Comparison of ENCODE assay signal across 8 cellular contexts in genomic region chr14:35333797-35334743, GRCh38. TPM values are rescaled to one million over a fixed set of nuclear protein-coding genes. Genes with fewer than 3 reads are reported as not detected.
DNase-seq lines count a peak whose midpoint lies in the region; ATAC-seq and TF ChIP-seq lines count a peak whose summit lies in the region.

No MANE protein-coding gene starts in this region.

- H3K36me3 ChIP-seq in naive thymus-derived CD4-positive, alpha-beta T cell (ENCODE audit: control insufficient read depth in 2 of 3, insufficient read depth in 3 of 3, low read length in 3 of 3): no peaks in the 10 kb centered on the region
- no peaks in the 10 kb centered on the region for H3K36me3 ChIP-seq in tibial artery
- no peaks in the 10 kb centered on the region for H3K36me3 ChIP-seq in ascending aorta

- H3K27ac ChIP-seq in naive thymus-derived CD4-positive, alpha-beta T cell (ENCODE audit: low read depth, low read length): peak overlapping the region; percentile 53
- H3K27ac ChIP-seq in tibial artery (peak overlapping the region; percentile 83 to 98), ascending aorta (no peak overlapping the region)

- intact Hi-C loops in naive thymus-derived CD4-positive, alpha-beta T cell (cut with micrococcal nuclease): loop anchor here (1.0 to 2.0 kb wide), 3 partner anchors 41 to 70 kb away; partner anchors contain the start of genes NFKBIA (in 2 of the 2) and PSMA6 (in 2 of the 2)
- intact Hi-C loops in tibial artery (cut with DNase I; ENCODE audit: low total_unique reads): loop anchor here (10.0 kb wide), 1 partner anchor 289 kb away; the partner anchor contains the start of gene FAM177A1
- intact Hi-C loops in ascending aorta (cut with DNase I): no loop called here

- peaks cover 17 to 21% of the 10 kb centered on the region in 2 donors for H3K4me1 ChIP-seq in naive thymus-derived CD4-positive, alpha-beta T cell (ENCODE audit: control insufficient read depth in 2 of 2, insufficient read depth in 2 of 2, low read length in 2 of 2)
- H3K4me1 ChIP-seq in tibial artery (peaks cover 5 to 66% (median 32%) of the 10 kb centered on the region in 4 donors), ascending aorta (peaks cover 0 to 11% of the 10 kb centered on the region in 2 donors)

- POLR2A ChIA-PET in activated CD4-positive, alpha-beta T cell treated with anti-CD3 and anti-CD28 coated beads, Interleukin-2, amount 10 ng/mL, durations not matched to agents 7 days and 5 days (lab: Charles Lee): interaction anchor here (0.8 kb wide), 1 partner anchor 68 kb away, joined by 6 read pairs; no protein-coding TSS in a partner anchor
- POLR2A ChIA-PET in naive thymus-derived CD4-positive, alpha-beta T cell (lab: Charles Lee): interaction anchor here (1.3 to 2.0 kb wide), 4 partner anchors 12 to 69 kb away, joined by 4 to 17 read pairs (median 8); partner anchors contain the start of genes NFKBIA and PSMA6

- no peaks in the 10 kb centered on the region for H3K27me3 ChIP-seq in naive thymus-derived CD4-positive, alpha-beta T cell (ENCODE audit: control insufficient read depth in 2 of 2, insufficient read depth in 2 of 2, low read length in 2 of 2)
- H3K27me3 ChIP-seq in tibial artery: no peaks in the 10 kb centered on the region
- H3K27me3 ChIP-seq in ascending aorta: no peaks in the 10 kb centered on the region

- CTCF ChIA-PET in activated CD4-positive, alpha-beta T cell treated with anti-CD3 and anti-CD28 coated beads, Interleukin-2, amount 10 ng/mL, durations not matched to agents 7 days and 5 days (lab: Charles Lee): interaction anchor here (1.0 to 1.5 kb wide), 7 partner anchors 11 to 116 kb away, joined by 3 to 4 read pairs (median 3); no protein-coding TSS in a partner anchor
- CTCF ChIA-PET in naive thymus-derived CD4-positive, alpha-beta T cell (lab: Charles Lee): interaction anchor here (0.7 to 1.2 kb wide), 4 partner anchors 33 to 71 kb away, joined by 3 to 4 read pairs (median 4); partner anchors contain the start of genes NFKBIA and PSMA6

- ATAC-seq in naive thymus-derived CD4-positive, alpha-beta T cell: peak; percentile 62
- no peak for ATAC-seq in HG03457 (IDR thresholded peaks at IDR 0.05; ENCODE audit: unreplicated experiment)

- peak overlapping the region; percentile 86 for H3K27ac Mint-ChIP-seq in activated CD4-positive, alpha-beta T cell treated with anti-CD3 and anti-CD28 coated beads, Interleukin-2, amount 10 ng/mL, durations not matched to agents 7 days and 5 days
- H3K27ac Mint-ChIP-seq in naive thymus-derived CD4-positive, alpha-beta T cell: peak overlapping the region; percentile 88 to 96 (median 91)

- peaks cover 34% of the 10 kb centered on the region for H3K4me1 Mint-ChIP-seq in activated CD4-positive, alpha-beta T cell treated with anti-CD3 and anti-CD28 coated beads, Interleukin-2, amount 10 ng/mL, durations not matched to agents 7 days and 5 days
- H3K4me1 Mint-ChIP-seq in naive thymus-derived CD4-positive, alpha-beta T cell: peaks cover 20 to 30% (median 26%) of the 10 kb centered on the region in 7 donors

- no peaks in the 10 kb centered on the region for H3K9me3 ChIP-seq in naive thymus-derived CD4-positive, alpha-beta T cell (ENCODE audit: control insufficient read depth in 2 of 3, low read length in 3 of 3)
- H3K9me3 ChIP-seq in tibial artery: no peaks in the 10 kb centered on the region
- H3K9me3 ChIP-seq in ascending aorta: no peaks in the 10 kb centered on the region

- no peaks in the 10 kb centered on the region for H3K36me3 Mint-ChIP-seq in activated CD4-positive, alpha-beta T cell treated with anti-CD3 and anti-CD28 coated beads, Interleukin-2, amount 10 ng/mL, durations not matched to agents 7 days and 5 days (ENCODE audit: low read depth)
- H3K36me3 Mint-ChIP-seq in naive thymus-derived CD4-positive, alpha-beta T cell: no peaks in the 10 kb centered on the region

- no peak overlapping the region for H3K4me3 Mint-ChIP-seq in activated CD4-positive, alpha-beta T cell treated with anti-CD3 and anti-CD28 coated beads, Interleukin-2, amount 10 ng/mL, durations not matched to agents 7 days and 5 days
- peak overlapping the region in 6 of 10 donors; percentile 18 to 82 (median 72) for H3K4me3 Mint-ChIP-seq in naive thymus-derived CD4-positive, alpha-beta T cell

- DNase-seq in activated CD4-positive, alpha-beta T cell treated with anti-CD3 and anti-CD28 coated beads, Interleukin-2, amount 10 ng/mL, durations not matched to agents 7 days and 5 days: peak; percentile 13
- no peak for DNase-seq in activated CD4-positive, alpha-beta T cell treated with anti-CD3 and anti-CD28 coated beads, Interleukin-2, amount 50 U/mL, for 1 hour
- DNase-seq in activated gamma-delta T cell (lab: John Stamatoyannopoulos, UW): peak; percentile 39
- no peak for DNase-seq in naive thymus-derived CD4-positive, alpha-beta T cell
- DNase-seq in tibial artery: no peak
- no peak for DNase-seq in ascending aorta (ENCODE audit: low spot score in 2 of 2)
- DNase-seq in NCI-H187 treated with DMSO at 0.1 percent for 48 hours (lab: John Stamatoyannopoulos, UW): no peak

- H3K9me3 Mint-ChIP-seq in activated CD4-positive, alpha-beta T cell treated with anti-CD3 and anti-CD28 coated beads, Interleukin-2, amount 10 ng/mL, durations not matched to agents 7 days and 5 days: no peaks in the 10 kb centered on the region
- H3K9me3 Mint-ChIP-seq in naive thymus-derived CD4-positive, alpha-beta T cell: no peaks in the 10 kb centered on the region

- TF ChIP-seq CTCF in tibial artery (IDR thresholded peaks at IDR 0.05) (no peak), ascending aorta (IDR thresholded peaks at IDR 0.05) (no peak)

- no peaks in the 10 kb centered on the region for H3K27me3 Mint-ChIP-seq in activated CD4-positive, alpha-beta T cell treated with anti-CD3 and anti-CD28 coated beads, Interleukin-2, amount 10 ng/mL, durations not matched to agents 7 days and 5 days
- H3K27me3 Mint-ChIP-seq in naive thymus-derived CD4-positive, alpha-beta T cell: no peaks in the 10 kb centered on the region

- peak overlapping the region; percentile 0 for H3K4me3 ChIP-seq in naive thymus-derived CD4-positive, alpha-beta T cell (ENCODE audit: low read length)
- no peak overlapping the region for H3K4me3 ChIP-seq in tibial artery
- H3K4me3 ChIP-seq in ascending aorta: no peak overlapping the region

RNA-seq across cellular contexts. Expression of gene PSMA6, which starts 41.9 kb away (rescaled TPM):
- total RNA-seq in activated CD4-positive, alpha-beta T cell treated with anti-CD3 and anti-CD28 coated beads, Interleukin-2, amount 10 ng/mL, durations not matched to agents 7 days and 5 days: 100 to 1,000 TPM; 231 to 248 TPM
- total RNA-seq in naive thymus-derived CD4-positive, alpha-beta T cell: 100 to 1,000 TPM in 1 of 5 experiments, 10 to 100 TPM in 4; 76.6 to 274 (median 90.0) TPM
- 100 to 1,000 TPM; 251 to 291 TPM for polyA plus RNA-seq in naive thymus-derived CD4-positive, alpha-beta T cell
- 96.6 TPM for total RNA-seq in ascending aorta

Comparison
In these comparisons a context has a peak if more than half of its experiments do, and no peak if none do; other contexts are left out.
1. DNase-seq: peak in activated CD4-positive, alpha-beta T cell treated with anti-CD3 and anti-CD28 coated beads, Interleukin-2, amount 10 ng/mL, durations not matched to agents 7 days and 5 days (single experiment) and activated gamma-delta T cell (single experiment); none in activated CD4-positive, alpha-beta T cell treated with anti-CD3 and anti-CD28 coated beads, Interleukin-2, amount 50 U/mL, for 1 hour (single experiment), naive thymus-derived CD4-positive, alpha-beta T cell (0 of 9), tibial artery (0 of 2), ascending aorta (0 of 2) and NCI-H187 treated with DMSO at 0.1 percent for 48 hours (single experiment).
2. H3K27ac ChIP-seq: peak in naive thymus-derived CD4-positive, alpha-beta T cell (single experiment) and tibial artery (2 of 2); none in ascending aorta (0 of 2).